ENCODE assay signal across 1 cellular context in genomic region chr20:36573798-36574277, GRCh38.
A peak's percentile ranks its signal among the peaks of the same experiment; 100 is the strongest.
TF ChIP-seq lines count a peak whose summit lies in the region.

No MANE protein-coding gene starts in this region.

TF ChIP-seq in HEK293, 187 proteins besides CTCF, POLR2A, EP300 and RAD21 (continued from another document):
- TF ChIP-seq ZNF398 (tag by site-specific recombination; IDR thresholded peaks at IDR 0.05): peak; percentile 84
- TF ChIP-seq ZEB2 (tag by site-specific recombination; IDR thresholded peaks at IDR 0.05): 0 out of 2 replicates have a peak, but pooled peaks have one; percentile 3
- TF ChIP-seq GLIS1 (tag by site-specific recombination; IDR thresholded peaks at IDR 0.05): peak; percentile 100
- TF ChIP-seq BCL11A (tag by site-specific recombination; IDR thresholded peaks at IDR 0.05; ENCODE audit: low read depth): 0 out of 2 replicates have a peak, but pooled peaks have one; percentile 59
- TF ChIP-seq ZNF423 (tag by site-specific recombination; IDR thresholded peaks at IDR 0.05): peak; percentile 65; the same call in 1 of the 2 replicates
- TF ChIP-seq ZNF76 (tag by site-specific recombination; IDR thresholded peaks at IDR 0.05; ENCODE audit: borderline replicate concordance, low read depth): no peak
- no peak for TF ChIP-seq PRDM1 (tag by site-specific recombination; IDR thresholded peaks at IDR 0.05)
- no peak for TF ChIP-seq ZNF155 (tag by site-specific recombination; IDR thresholded peaks at IDR 0.05)
- peak; percentile 69; the same call in 1 of the 2 replicates for TF ChIP-seq ZBTB10 (tag by site-specific recombination; IDR thresholded peaks at IDR 0.05)
- TF ChIP-seq ZBTB26 (tag by site-specific recombination; optimal IDR thresholded peaks at IDR 0.05): no peak
- peak; percentile 74 for TF ChIP-seq KLF10 (tag by site-specific recombination; IDR thresholded peaks at IDR 0.05)
- no peak for TF ChIP-seq ZNF777 (tag by site-specific recombination; IDR thresholded peaks at IDR 0.05; ENCODE audit: borderline replicate concordance)
- TF ChIP-seq ZNF560 (tag by site-specific recombination; IDR thresholded peaks at IDR 0.05; ENCODE audit: borderline replicate concordance): no peak
- peak; percentile 98 for TF ChIP-seq GLIS2 (tag by site-specific recombination; IDR thresholded peaks at IDR 0.05)
- no peak for TF ChIP-seq ZNF792 (tag by site-specific recombination; IDR thresholded peaks at IDR 0.05)
- no peak for TF ChIP-seq ZNF2 (tag by site-specific recombination; IDR thresholded peaks at IDR 0.05)
- peak; percentile 15; the same call in 1 of the 2 replicates for TF ChIP-seq ZNF692 (tag by site-specific recombination; IDR thresholded peaks at IDR 0.05)
